13 cellular contexts compared by ENCODE assay signal in the genomic region with DNA sequence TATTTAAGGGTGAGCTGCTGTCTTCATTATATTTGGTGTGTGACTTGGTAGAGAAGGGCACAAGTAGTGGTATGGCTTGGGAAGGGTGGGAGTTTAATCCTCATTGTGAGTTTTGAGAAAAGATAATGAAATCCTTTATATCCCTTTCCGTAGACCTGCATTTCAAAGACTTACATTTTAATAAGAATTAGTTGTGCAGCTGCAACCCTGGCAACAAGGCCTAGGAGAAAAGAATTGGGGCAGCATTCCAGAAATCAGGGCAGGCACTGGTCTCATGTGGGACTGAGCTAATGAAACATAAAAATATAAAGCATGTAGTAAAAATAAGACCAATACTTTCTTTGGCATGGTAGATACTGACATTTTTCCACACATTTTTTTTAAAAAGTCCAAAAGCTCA.
DNase-seq lines count a peak whose midpoint lies in the region; ATAC-seq and TF ChIP-seq lines count a peak whose summit lies in the region.
"Had no signal": no experiment of that assay in that cellular context is flagged by ENCODE, and none has a peak within 500 bp of the region (broad histone marks: within the 10 kb centered on the region; RNA-seq: fewer than 3 reads in every experiment).

No MANE protein-coding gene starts in this region.

- ATAC-seq in naive thymus-derived CD4-positive, alpha-beta T cell: no peak
- ATAC-seq in psoas muscle (no peak), GM21529 (IDR thresholded peaks at IDR 0.05; ENCODE audit: unreplicated experiment) (no peak)
- ATAC-seq: gastrocnemius medialis, Panc1 had no signal

- WGBS in psoas muscle, 3 donors: 24 to 42% (median 32%) methylated on average over 1 of the region's 1 CpG

- H3K27ac ChIP-seq in HUES48 (ENCODE audit: low read depth, low read length) (peak overlapping the region; percentile 60), cingulate gyrus (ENCODE audit: low read depth, low read length) (peak overlapping the region; percentile 55), psoas muscle (no peak overlapping the region)
- peak overlapping the region; percentile 9 for H3K27ac ChIP-seq in naive thymus-derived CD4-positive, alpha-beta T cell (ENCODE audit: low read depth, low read length)
- H3K27ac ChIP-seq: colonic mucosa, gastrocnemius medialis, sigmoid colon had no signal

- POLR2A ChIA-PET in naive thymus-derived CD4-positive, alpha-beta T cell (lab: Charles Lee): interaction anchor here (0.6 to 1.2 kb wide), 7 partner anchors 27 to 277 kb away, joined by 3 to 5 read pairs (median 3); a partner anchor contains a TSS

- no peaks in the 10 kb centered on the region for H3K27me3 Mint-ChIP-seq in naive thymus-derived CD4-positive, alpha-beta T cell

- peak overlapping the region in 8 of 10 donors; percentile 6 to 62 (median 46) for H3K4me3 Mint-ChIP-seq in naive thymus-derived CD4-positive, alpha-beta T cell

- H3K9ac ChIP-seq in HUES48 (ENCODE audit: low read depth, low read length): no peak overlapping the region

- peak overlapping the region; percentile 26; the same call in 1 of the 2 replicates for H3K4me3 ChIP-seq in HUES48 (ENCODE audit: low read depth, low read length)
- H3K4me3 ChIP-seq in naive thymus-derived CD4-positive, alpha-beta T cell (ENCODE audit: low read length): no peak overlapping the region
- no peak overlapping the region for H3K4me3 ChIP-seq in psoas muscle
- H3K4me3 ChIP-seq: colonic mucosa, gastrocnemius medialis, sigmoid colon had no signal

- H3K9me3 Mint-ChIP-seq in naive thymus-derived CD4-positive, alpha-beta T cell: peaks cover 0 to 6% (median 0%) of the 10 kb centered on the region in 11 donors

- peak overlapping the region in 7 of 9 donors; percentile 59 to 84 (median 68) for H3K27ac Mint-ChIP-seq in naive thymus-derived CD4-positive, alpha-beta T cell

- intact Hi-C loops in naive thymus-derived CD4-positive, alpha-beta T cell (cut with micrococcal nuclease): loop anchor here in 1 of 2 donors (2.0 kb wide), 1 partner anchor 22 kb away; no protein-coding TSS in a partner anchor
- intact Hi-C loops in psoas muscle (cut with DNase I): no loop called here

- H3K27me3 ChIP-seq in HUES48 (ENCODE audit: control insufficient read depth, insufficient read depth, low read length) (no peaks in the 10 kb centered on the region), psoas muscle (ENCODE audit: insufficient read depth in 3 of 3, low read length in 2 of 3) (no peaks in the 10 kb centered on the region)
- no peaks in the 10 kb centered on the region for H3K27me3 ChIP-seq in naive thymus-derived CD4-positive, alpha-beta T cell (ENCODE audit: control insufficient read depth in 2 of 2, insufficient read depth in 2 of 2, low read length in 2 of 2)
- H3K27me3 ChIP-seq: colonic mucosa, gastrocnemius medialis, sigmoid colon had no signal

- DNase-seq in Ammon's horn (ENCODE audit: low spot score) (peak; percentile 85), psoas muscle (no peak), NCI-H1105 (lab: John Stamatoyannopoulos, UW) (no peak), ACHN (no peak)
- DNase-seq in naive thymus-derived CD4-positive, alpha-beta T cell: no peak
- DNase-seq: colonic mucosa, gastrocnemius medialis, NCI-H226, sigmoid colon had no signal

- H3K4me1 ChIP-seq in HUES48 (ENCODE audit: control insufficient read depth, insufficient read depth, low read length) (peaks cover 27% of the 10 kb centered on the region), psoas muscle (peaks cover 19% of the 10 kb centered on the region)
- H3K4me1 ChIP-seq in naive thymus-derived CD4-positive, alpha-beta T cell (ENCODE audit: control insufficient read depth in 2 of 2, insufficient read depth in 2 of 2, low read length in 2 of 2): peaks cover 37 to 58% of the 10 kb centered on the region in 2 donors

- no peaks in the 10 kb centered on the region for H3K36me3 ChIP-seq in HUES48 (ENCODE audit: control insufficient read depth, insufficient read depth, low read length)
- peaks cover 0 to 8% (median 7%) of the 10 kb centered on the region in 3 experiments for H3K36me3 ChIP-seq in naive thymus-derived CD4-positive, alpha-beta T cell (ENCODE audit: control insufficient read depth in 2 of 3, insufficient read depth in 3 of 3, low read length in 3 of 3)
- H3K36me3 ChIP-seq in psoas muscle (ENCODE audit: insufficient read depth in 1 of 2, low read depth in 1 of 2): no peaks in the 10 kb centered on the region
- H3K36me3 ChIP-seq: colonic mucosa, gastrocnemius medialis, sigmoid colon had no signal

- H3K4me1 Mint-ChIP-seq in naive thymus-derived CD4-positive, alpha-beta T cell: peaks cover 59 to 92% (median 83%) of the 10 kb centered on the region in 7 donors

- in situ Hi-C loops in ACHN (cut with HindIII; ENCODE audit: low pct_ligation_motif_present, low pct_unique_long_range_greater_than_20kb, low sequenced_read_pairs): no loop called here

- H3K9me3 ChIP-seq in HUES48 (ENCODE audit: control insufficient read depth, insufficient read depth, low read length) (no peaks in the 10 kb centered on the region), psoas muscle (no peaks in the 10 kb centered on the region)
- no peaks in the 10 kb centered on the region for H3K9me3 ChIP-seq in naive thymus-derived CD4-positive, alpha-beta T cell (ENCODE audit: control insufficient read depth in 2 of 3, low read length in 3 of 3)
- H3K9me3 ChIP-seq: colonic mucosa, gastrocnemius medialis, sigmoid colon had no signal

- H3K36me3 Mint-ChIP-seq in naive thymus-derived CD4-positive, alpha-beta T cell: peaks cover 0 to 48% (median 42%) of the 10 kb centered on the region in 5 donors

- no peak for TF ChIP-seq CTCF in psoas muscle (IDR thresholded peaks at IDR 0.05)

- CTCF ChIA-PET in naive thymus-derived CD4-positive, alpha-beta T cell (lab: Charles Lee): interaction anchor here (1.0 to 1.2 kb wide), 2 partner anchors 9 to 53 kb away, joined by 3 to 5 read pairs; no protein-coding TSS in a partner anchor
